In genomic region chr6:105189026-105189680, GRCh38 we compare ENCODE assay signal across 32 cellular contexts. TPM values are rescaled to one million over a fixed set of nuclear protein-coding genes. Genes with fewer than 3 reads are reported as not detected.
"Had no signal": no experiment of that assay in that cellular context is flagged by ENCODE, and none has a peak within 500 bp of the region (broad histone marks: within the 10 kb centered on the region; RNA-seq: fewer than 3 reads in every experiment).

No MANE protein-coding gene starts in this region.

- FAIRE-seq: islet of Langerhans, kidney, pancreas, small intestine, urothelium cell line had no signal

- ATAC-seq: mucosa of descending colon; naive thymus-derived CD4-positive, alpha-beta T cell; natural killer cell treated with Interleukin-12 subunit alpha and Interleukin-12 subunit beta and Interleukin-15 and Interleukin-18, amount 100 ng/mL, for 72 hours; pancreas; right cardiac atrium; sciatic nerve; stimulated activated effector memory CD8-positive, alpha-beta T cell treated with anti-CD3 and anti-CD28 coated beads, Interleukin-12 subunit alpha, Interleukin-12 subunit beta, amount 100 ng/mL, for 72 hours; upper lobe of right lung had no signal

- H3K4me1 ChIP-seq: left ventricle myocardium inferior, pancreas, prostate gland, spleen, suprapubic skin, tibial artery, upper lobe of right lung had no signal

- H3K9me3 Mint-ChIP-seq: immature natural killer cell; memory B cell; naive thymus-derived CD4-positive, alpha-beta T cell; natural killer cell treated with Interleukin-12 subunit alpha and Interleukin-12 subunit beta and Interleukin-15 and Interleukin-18, amount 100 ng/mL, for 72 hours; stimulated activated effector memory CD8-positive, alpha-beta T cell treated with anti-CD3 and anti-CD28 coated beads, Interleukin-12 subunit alpha, Interleukin-12 subunit beta, amount 100 ng/mL, for 72 hours; stimulated activated naive CD8-positive, alpha-beta T cell treated with anti-CD3 and anti-CD28 coated beads, Interleukin-15, Interleukin-2, amounts not matched to agents 100 ng/mL and 50 ng/mL, for 24 hours had no signal

- H3K27ac ChIP-seq: left ventricle myocardium inferior, pancreas, prostate gland, spleen, suprapubic skin, thoracic aorta, tibial artery, upper lobe of right lung had no signal

- H3K4me3 ChIP-seq: left ventricle myocardium inferior, lung, mucosa of descending colon, pancreas, prostate gland, spleen, suprapubic skin, thoracic aorta, tibial artery, upper lobe of right lung had no signal

- H3K36me3 Mint-ChIP-seq: immature natural killer cell; memory B cell; naive thymus-derived CD4-positive, alpha-beta T cell; natural killer cell treated with Interleukin-12 subunit alpha and Interleukin-12 subunit beta and Interleukin-15 and Interleukin-18, amount 100 ng/mL, for 72 hours; stimulated activated effector memory CD8-positive, alpha-beta T cell treated with anti-CD3 and anti-CD28 coated beads, Interleukin-12 subunit alpha, Interleukin-12 subunit beta, amount 100 ng/mL, for 72 hours had no signal

- H3K4me1 Mint-ChIP-seq: immature natural killer cell; memory B cell; naive thymus-derived CD4-positive, alpha-beta T cell; stimulated activated effector memory CD8-positive, alpha-beta T cell treated with anti-CD3 and anti-CD28 coated beads, Interleukin-12 subunit alpha, Interleukin-12 subunit beta, amount 100 ng/mL, for 72 hours had no signal

- DNase-seq: hypothalamus; immature natural killer cell; kidney; left ventricle myocardium inferior; midbrain; mucosa of descending colon; naive thymus-derived CD4-positive, alpha-beta T cell; nucleus accumbens; pancreas; posterior cingulate gyrus; retina; right cardiac atrium; small intestine; spleen; stimulated activated CD4-positive, alpha-beta T cell treated with anti-CD3 and anti-CD28 coated beads, Interleukin-4, amount 100 ng/mL, for 24 hours; stimulated activated naive CD4-positive, alpha-beta T cell; tibial artery; trophoblast cell; upper lobe of right lung had no signal

- H3K4me3 Mint-ChIP-seq: immature natural killer cell; memory B cell; naive thymus-derived CD4-positive, alpha-beta T cell; natural killer cell treated with Interleukin-12 subunit alpha and Interleukin-12 subunit beta and Interleukin-15 and Interleukin-18, amount 100 ng/mL, for 72 hours; stimulated activated effector memory CD8-positive, alpha-beta T cell treated with anti-CD3 and anti-CD28 coated beads, Interleukin-12 subunit alpha, Interleukin-12 subunit beta, amount 100 ng/mL, for 72 hours; stimulated activated naive CD8-positive, alpha-beta T cell treated with anti-CD3 and anti-CD28 coated beads, Interleukin-15, Interleukin-2, amounts not matched to agents 100 ng/mL and 50 ng/mL, for 24 hours had no signal

- H3K9me3 ChIP-seq: left ventricle myocardium inferior, mucosa of descending colon, pancreas, prostate gland, spleen, suprapubic skin, thoracic aorta, tibial artery, upper lobe of right lung had no signal

- H3K36me3 ChIP-seq: left ventricle myocardium inferior, pancreas, prostate gland, spleen, suprapubic skin, thoracic aorta, tibial artery, upper lobe of right lung had no signal

- H3K27me3 ChIP-seq: pancreas, suprapubic skin, tibial artery, upper lobe of right lung had no signal

- H3K27ac Mint-ChIP-seq: immature natural killer cell; memory B cell; naive thymus-derived CD4-positive, alpha-beta T cell; natural killer cell treated with Interleukin-12 subunit alpha and Interleukin-12 subunit beta and Interleukin-15 and Interleukin-18, amount 100 ng/mL, for 72 hours; stimulated activated effector memory CD8-positive, alpha-beta T cell treated with anti-CD3 and anti-CD28 coated beads, Interleukin-12 subunit alpha, Interleukin-12 subunit beta, amount 100 ng/mL, for 72 hours; stimulated activated naive CD8-positive, alpha-beta T cell treated with anti-CD3 and anti-CD28 coated beads, Interleukin-15, Interleukin-2, amounts not matched to agents 100 ng/mL and 50 ng/mL, for 24 hours had no signal

RNA-seq across cellular contexts. Expression of gene POPDC3, which starts 9.3 kb away (rescaled TPM):
- total RNA-seq: kidney; lower leg skin; naive thymus-derived CD4-positive, alpha-beta T cell; natural killer cell treated with Interleukin-12 subunit alpha and Interleukin-12 subunit beta and Interleukin-15 and Interleukin-18, amount 100 ng/mL, for 72 hours; spleen; suprapubic skin; thoracic aorta had no signal
- polyA plus RNA-seq: immature natural killer cell; naive thymus-derived CD4-positive, alpha-beta T cell; neural cell had no signal
